ENCODE assay signal across 30 cellular contexts in genomic region chr2:170190172-170190571, GRCh38. TPM values are rescaled to one million over a fixed set of nuclear protein-coding genes. Genes with fewer than 3 reads are reported as not detected.
"Had no signal": no experiment of that assay in that cellular context is flagged by ENCODE, and none has a peak within 500 bp of the region (broad histone marks: within the 10 kb centered on the region; RNA-seq: fewer than 3 reads in every experiment).

No MANE protein-coding gene starts in this region.

- H3K36me3 ChIP-seq: SJCRH30, WERI-Rb-1 had no signal

- ATAC-seq: activated T-cell treated with anti-CD3 and anti-CD28 coated beads, Interleukin-2, amount 50 U/mL, for 72 hours; activated T-helper 17 cell treated with anti-CD3 and anti-CD28 coated beads, Interleukin-2, amount 50 U/mL, for 72 hours; Panc1 had no signal

- H3K9me3 ChIP-seq: SJCRH30 had no signal

- H3K27ac Mint-ChIP-seq: activated CD4-positive, alpha-beta memory T cell treated with anti-CD3 and anti-CD28 coated beads, Interleukin-2, amount 10 ng/mL, durations not matched to agents 7 days and 5 days; activated naive CD8-positive, alpha-beta T cell treated with anti-CD3 and anti-CD28 coated beads for 36 hours; activated T-cell treated with anti-CD3 and anti-CD28 coated beads, Interleukin-2, amount 50 U/mL, for 72 hours; activated T-helper 17 cell treated with anti-CD3 and anti-CD28 coated beads, Interleukin-2, amount 50 U/mL, for 72 hours had no signal

- DNase-seq: activated CD4-positive, alpha-beta memory T cell treated with anti-CD3 and anti-CD28 coated beads, Interleukin-2, amount 10 ng/mL, durations not matched to agents 7 days and 5 days; activated CD4-positive, alpha-beta T cell treated with anti-CD3 and anti-CD28 coated beads for 1 hour; activated CD4-positive, alpha-beta T cell treated with anti-CD3 and anti-CD28 coated beads for 48 hours; activated CD4-positive, CD25-positive, alpha-beta regulatory T cell; activated CD8-positive, alpha-beta memory T cell treated with anti-CD3 and anti-CD28 coated beads for 24 hours; activated effector memory CD4-positive, alpha-beta T cell treated with anti-CD3 and anti-CD28 coated beads, Interleukin-2, amount 50 U/mL, for 16 hours; activated naive CD4-positive, alpha-beta T cell; activated naive CD4-positive, alpha-beta T cell treated with anti-CD3 and anti-CD28 coated beads, Interleukin-2, amount 50 U/mL, for 16 hours; activated naive CD8-positive, alpha-beta T cell treated with anti-CD3 and anti-CD28 coated beads for 36 hours; activated T-cell treated with anti-CD3 and anti-CD28 coated beads, Interleukin-2, amount 50 U/mL, for 1 hour; activated T-cell treated with anti-CD3 and anti-CD28 coated beads, Interleukin-2, amount 50 U/mL, for 72 hours; amniotic stem cell; aorta; central memory CD4-positive, alpha-beta T cell; NCI-H1105; NCI-H1417 treated with DMSO at 0.1 percent for 48 hours; NCI-H1930; NCI-H2081 treated with DMSO at 0.1 percent for 48 hours; NCI-H226; NCI-H446 treated with DMSO at 0.1 percent for 48 hours; NCI-H524; NCI-H69; SHP77; SJCRH30; T1000; WERI-Rb-1 had no signal

- H3K4me1 ChIP-seq: SJCRH30 had no signal

- H3K4me3 ChIP-seq: SJCRH30, SK-N-MC had no signal

- H3K4me1 Mint-ChIP-seq: activated CD4-positive, alpha-beta memory T cell treated with anti-CD3 and anti-CD28 coated beads, Interleukin-2, amount 10 ng/mL, durations not matched to agents 7 days and 5 days; activated naive CD8-positive, alpha-beta T cell treated with anti-CD3 and anti-CD28 coated beads for 36 hours; activated T-helper 17 cell treated with anti-CD3 and anti-CD28 coated beads, Interleukin-2, amount 50 U/mL, for 72 hours had no signal

- H3K36me3 Mint-ChIP-seq: activated naive CD8-positive, alpha-beta T cell treated with anti-CD3 and anti-CD28 coated beads for 36 hours had no signal

- H3K4me3 Mint-ChIP-seq: activated CD4-positive, alpha-beta memory T cell treated with anti-CD3 and anti-CD28 coated beads, Interleukin-2, amount 10 ng/mL, durations not matched to agents 7 days and 5 days; activated naive CD8-positive, alpha-beta T cell treated with anti-CD3 and anti-CD28 coated beads for 36 hours; activated T-cell treated with anti-CD3 and anti-CD28 coated beads, Interleukin-2, amount 50 U/mL, for 72 hours; activated T-helper 17 cell treated with anti-CD3 and anti-CD28 coated beads, Interleukin-2, amount 50 U/mL, for 72 hours had no signal

- H3K27ac ChIP-seq: SJCRH30, SK-N-MC, WERI-Rb-1 had no signal

RNA-seq across cellular contexts. Expression of gene MYO3B, which starts 12.2 kb away (rescaled TPM):
- total RNA-seq: M059J had no signal
